ENCODE assay signal across 22 cellular contexts in genomic region chr17:51374220-51374619, GRCh38.
DNase-seq lines count a peak whose midpoint lies in the region; ATAC-seq and TF ChIP-seq lines count a peak whose summit lies in the region.
"Had no signal": no experiment of that assay in that cellular context is flagged by ENCODE, and none has a peak within 500 bp of the region (broad histone marks: within the 10 kb centered on the region; RNA-seq: fewer than 3 reads in every experiment).

No MANE protein-coding gene starts in this region.

- TF ChIP-seq CTCF in HL-60 (IDR thresholded peaks at IDR 0.05; ENCODE audit: insufficient read depth, low read length), result no peak
- TF ChIP-seq CTCF in dorsolateral prefrontal cortex (IDR thresholded peaks at IDR 0.05 in 54 of 56, conservative IDR thresholded peaks at IDR 0.05 in 2 of 56; ENCODE audit: low read depth in 1 of 56, partially characterized antibody in 56 of 56), result no peak
- TF ChIP-seq CTCF in neutrophil (IDR thresholded peaks at IDR 0.05), result no peak
- TF ChIP-seq CTCF in foreskin keratinocyte (conservative IDR thresholded peaks at IDR 0.05), result no peak

- intact Hi-C loops in dorsolateral prefrontal cortex (cut with DNase I), result loop anchor here in 1 of 2 donors (5.0 kb wide), 2 partner anchors 388 to 733 kb away; no protein-coding TSS in a partner anchor

- H3K9me3 ChIP-seq in BLaER1 treated with 17β-estradiol and CSF1 and Interleukin-3, amounts not matched to agents 10 nM and 100 nM (replicated peaks in 1 of 11), result peaks cover 0 to 15% (median 6%) of the 10 kb centered on the region in 11 experiments; a peak in 5 of 22 replicates
- H3K9me3 ChIP-seq in neutrophil, result no peaks in the 10 kb centered on the region
- H3K9me3 ChIP-seq: SJCRH30 had no signal

- H3K4me1 ChIP-seq in BLaER1 treated with 17β-estradiol and CSF1 and Interleukin-3, amounts not matched to agents 10 nM and 100 nM, result peaks cover 8 to 50% (median 22%) of the 10 kb centered on the region in 10 experiments; a peak in 19 of 20 replicates
- H3K4me1 ChIP-seq in neutrophil (ENCODE audit: control insufficient read depth in 1 of 2, insufficient read depth in 1 of 2, low read depth in 1 of 2, low read length in 1 of 2), result peaks cover 0 to 8% of the 10 kb centered on the region in 2 experiments
- no peaks in the 10 kb centered on the region for H3K4me1 ChIP-seq in foreskin keratinocyte
- H3K4me1 ChIP-seq: SJCRH30 had no signal

- H3K27ac ChIP-seq in BLaER1 treated with 17β-estradiol and CSF1 and Interleukin-3, amounts not matched to agents 10 nM and 100 nM, result peak overlapping the region in 6 of 11 experiments; percentile 19 to 80 (median 54); a peak in 10 of 22 replicates
- no peak overlapping the region for H3K27ac ChIP-seq in HL-60 (replicated peaks)
- peak overlapping the region in 31 of 59 donors; percentile 11 to 99 (median 95) for H3K27ac ChIP-seq in dorsolateral prefrontal cortex
- peak overlapping the region; percentile 39 for H3K27ac ChIP-seq in neutrophil
- H3K27ac ChIP-seq in foreskin keratinocyte, result no peak overlapping the region
- H3K27ac ChIP-seq: C4-2B, PC-9, SJCRH30 had no signal

- ATAC-seq in foreskin keratinocyte, result no peak
- no peak for ATAC-seq in GM21423 (IDR thresholded peaks at IDR 0.05; ENCODE audit: unreplicated experiment)
- ATAC-seq: HCT116, K562, Right ventricle myocardium inferior, SK-N-SH treated with all-trans-retinoic acid at 6 μM for 48 hours had no signal

- DNase-seq in HL-60 (ENCODE audit: low read depth in 1 of 2, low spot score in 1 of 2) (peak; percentile 24 to 35), dorsolateral prefrontal cortex (no peak), foreskin keratinocyte (no peak), germinal center (ENCODE audit: low spot score) (no peak)
- DNase-seq in stimulated activated CD8-positive, alpha-beta memory T cell treated with anti-CD3 and anti-CD28 coated beads, Interleukin-4, amount 100 ng/mL, for 48 hours, result no peak
- DNase-seq: Calu3, DMS79 treated with DMSO at 0.1 percent for 48 hours, GF-D8, Kasumi-1, NCI-H1694, NCI-H2029 treated with DMSO at 0.1 percent for 48 hours, NCI-H526 treated with DMSO at 0.1 percent for 48 hours, PC-9, SJCRH30 had no signal

- no peaks in the 10 kb centered on the region for H4K20me1 ChIP-seq in BLaER1 treated with 17β-estradiol and CSF1 and Interleukin-3, amounts not matched to agents 10 nM and 100 nM

- H3K4me2 ChIP-seq in BLaER1 treated with 17β-estradiol and CSF1 and Interleukin-3, amounts not matched to agents 10 nM and 100 nM, result peak overlapping the region in 7 of 11 experiments; percentile 17 to 94 (median 67); a peak in 12 of 22 replicates
- H3K4me2 ChIP-seq: PC-9 had no signal

- H3K4me3 ChIP-seq in BLaER1 treated with 17β-estradiol and CSF1 and Interleukin-3, amounts not matched to agents 10 nM and 100 nM, result peak overlapping the region in 2 of 10 experiments; percentile 8 to 29; a peak in 2 of 20 replicates
- H3K4me3 ChIP-seq in HL-60 (replicated peaks; ENCODE audit: insufficient read depth, low read length), result no peak overlapping the region
- H3K4me3 ChIP-seq in dorsolateral prefrontal cortex, result no peak overlapping the region
- no peak overlapping the region for H3K4me3 ChIP-seq in neutrophil (ENCODE audit: low read depth in 1 of 2, low read length in 1 of 2)
- H3K4me3 ChIP-seq: K562, PC-9, SJCRH30 had no signal

- H3K27me3 ChIP-seq in BLaER1 treated with 17β-estradiol and CSF1 and Interleukin-3, amounts not matched to agents 10 nM and 100 nM, result no peaks in the 10 kb centered on the region
- H3K27me3 ChIP-seq in HL-60 (ENCODE audit: insufficient read depth, poor library complexity, severe bottlenecking), result no peaks in the 10 kb centered on the region
- no peaks in the 10 kb centered on the region for H3K27me3 ChIP-seq in dorsolateral prefrontal cortex
- H3K27me3 ChIP-seq in neutrophil, result peaks cover 7% of the 10 kb centered on the region
- no peaks in the 10 kb centered on the region for H3K27me3 ChIP-seq in foreskin keratinocyte
- H3K27me3 ChIP-seq: SJCRH30 had no signal

- no peaks in the 10 kb centered on the region for H3K36me3 ChIP-seq in BLaER1 treated with 17β-estradiol and CSF1 and Interleukin-3, amounts not matched to agents 10 nM and 100 nM
- no peaks in the 10 kb centered on the region for H3K36me3 ChIP-seq in neutrophil
- H3K36me3 ChIP-seq: SJCRH30 had no signal

- peak overlapping the region in 3 of 11 experiments; percentile 17 to 64 (median 38); a peak in 4 of 22 replicates for H3K9ac ChIP-seq in BLaER1 treated with 17β-estradiol and CSF1 and Interleukin-3, amounts not matched to agents 10 nM and 100 nM

Comparison
In these comparisons a context has a peak if more than half of its experiments do, and no peak if none do; other contexts are left out.
1. H3K27ac ChIP-seq: peak in BLaER1 treated with 17β-estradiol and CSF1 and Interleukin-3, amounts not matched to agents 10 nM and 100 nM (6 of 11), dorsolateral prefrontal cortex (31 of 59) and neutrophil (single experiment); none in HL-60 (single experiment) and foreskin keratinocyte (single experiment).
2. DNase-seq: peak in HL-60 (2 of 2); none in dorsolateral prefrontal cortex (0 of 10), stimulated activated CD8-positive, alpha-beta memory T cell treated with anti-CD3 and anti-CD28 coated beads, Interleukin-4, amount 100 ng/mL, for 48 hours (single experiment), foreskin keratinocyte (0 of 2) and germinal center (single experiment).